Comparison of ENCODE assay signal across 13 cellular contexts in genomic region chr20:23890867-23891266, GRCh38. TPM values are rescaled to one million over a fixed set of nuclear protein-coding genes. Genes with fewer than 3 reads are reported as not detected.
"Had no signal": no experiment of that assay in that cellular context is flagged by ENCODE, and none has a peak within 500 bp of the region (broad histone marks: within the 10 kb centered on the region; RNA-seq: fewer than 3 reads in every experiment).

No MANE protein-coding gene starts in this region.

RNA-seq across cellular contexts. Expression of gene CST5, which starts 11.3 kb away (rescaled TPM):
- total RNA-seq: activated B cell treated with CpG ODN at 0.5 μM for 24 hours; activated CD4-positive, alpha-beta memory T cell treated with anti-CD3 and anti-CD28 coated beads for 36 hours; activated CD4-positive, alpha-beta memory T cell treated with anti-CD3 and anti-CD28 coated beads, Interleukin-2, amount 10 ng/mL, durations not matched to agents 7 days and 5 days; activated CD4-positive, alpha-beta T cell treated with anti-CD3 and anti-CD28 coated beads for 36 hours; activated CD4-positive, alpha-beta T cell treated with anti-CD3 and anti-CD28 coated beads, Interleukin-2, amount 10 ng/mL, durations not matched to agents 24 days and 14 days; activated CD4-positive, alpha-beta T cell treated with anti-CD3 and anti-CD28 coated beads, Interleukin-2, amount 10 ng/mL, durations not matched to agents 7 days and 5 days; activated CD8-positive, alpha-beta memory T cell treated with anti-CD3 and anti-CD28 coated beads for 36 hours; activated CD8-positive, alpha-beta memory T cell treated with anti-CD3 and anti-CD28 coated beads, Interleukin-2, amount 10 ng/mL, durations not matched to agents 7 days and 5 days; activated CD8-positive, alpha-beta T cell treated with anti-CD3 and anti-CD28 coated beads for 36 hours; activated CD8-positive, alpha-beta T cell treated with anti-CD3 and anti-CD28 coated beads, Interleukin-2, amount 10 ng/mL, durations not matched to agents 7 days and 5 days; T-helper 17 cell; T-helper 2 cell treated with Interferon-gamma antibody and Interleukin-4, amounts not matched to agents 100 ng/mL and 5 ng/mL, for 36 hours; WTC11 had no signal
